1 cellular context compared by ENCODE assay signal in genomic region chr19:18438331-18439024, GRCh38.
TF ChIP-seq lines count a peak whose summit lies in the region.

No MANE protein-coding gene starts in this region.

TF ChIP-seq in HepG2, 621 proteins besides CTCF, POLR2A, EP300 and RAD21 (continued from another document):
- TF ChIP-seq SKIL (CRISPR knock-in tag; IDR thresholded peaks at IDR 0.05; ENCODE audit: borderline replicate concordance) (peak; percentile 60; the same call in 1 of the 2 replicates), ZBTB34 (CRISPR knock-in tag; IDR thresholded peaks at IDR 0.05) (peak; percentile 26; the same call in 1 of the 2 replicates), ZNF687 (CRISPR knock-in tag; IDR thresholded peaks at IDR 0.05) (peak; percentile 79), POGK (CRISPR knock-in tag; conservative IDR thresholded peaks at IDR 0.05) (no peak), AGO2 (optimal IDR thresholded peaks at IDR 0.05; ENCODE audit: low read depth, low read length) (peak; percentile 90), MXD4 (CRISPR knock-in tag; IDR thresholded peaks at IDR 0.05) (no peak), KDM2A (CRISPR knock-in tag; IDR thresholded peaks at IDR 0.05; ENCODE audit: borderline replicate concordance, low read depth) (peak; percentile 84), MXI1 (IDR thresholded peaks at IDR 0.05; ENCODE audit: borderline replicate concordance, low read depth, low read length) (no peak), ZNF788 (CRISPR knock-in tag; IDR thresholded peaks at IDR 0.05; ENCODE audit: borderline replicate concordance) (no peak), ZBTB7B (CRISPR knock-in tag; IDR thresholded peaks at IDR 0.05) (peak; percentile 96), ZNF274 (CRISPR knock-in tag; IDR thresholded peaks at IDR 0.05) (peak; percentile 44; the same call in 1 of the 2 replicates), ZC3H13 (CRISPR knock-in tag; IDR thresholded peaks at IDR 0.05) (peak; percentile 72; the same call in 1 of the 2 replicates), BORCS8-MEF2B (CRISPR knock-in tag; IDR thresholded peaks at IDR 0.05) (peak; percentile 88), ZNF124 (CRISPR knock-in tag; IDR thresholded peaks at IDR 0.05) (no peak; the same call in 1 of the 2 replicates), TBX2 (CRISPR knock-in tag; IDR thresholded peaks at IDR 0.05; ENCODE audit: borderline replicate concordance) (peak; percentile 38; the same call in 1 of the 2 replicates), ZNF230 (CRISPR knock-in tag; IDR thresholded peaks at IDR 0.05) (no peak), ZBTB37 (CRISPR knock-in tag; IDR thresholded peaks at IDR 0.05) (no peak), TARDBP (CRISPR knock-in tag; IDR thresholded peaks at IDR 0.05) (peak; percentile 61), KDM5B (CRISPR knock-in tag; IDR thresholded peaks at IDR 0.05; ENCODE audit: borderline replicate concordance) (0 out of 2 replicates have a peak, but pooled peaks have one; percentile 41), MAZ (IDR thresholded peaks at IDR 0.05; ENCODE audit: borderline replicate concordance, low read depth, low read length) (0 out of 2 replicates have a peak, but pooled peaks have one; percentile 3), MAZ (CRISPR knock-in tag; IDR thresholded peaks at IDR 0.05; ENCODE audit: low read depth) (0 out of 2 replicates have a peak, but pooled peaks have one; percentile 31), RBM22 (optimal IDR thresholded peaks at IDR 0.05; ENCODE audit: low read length) (peak; percentile 37), CSRNP1 (CRISPR knock-in tag; IDR thresholded peaks at IDR 0.05) (0 out of 2 replicates have a peak, but pooled peaks have one; percentile 46), TGIF2 (CRISPR knock-in tag; IDR thresholded peaks at IDR 0.05) (peak; percentile 43; the same call in 1 of the 2 replicates), PITX1 (CRISPR knock-in tag; IDR thresholded peaks at IDR 0.05) (peak; percentile 51; the same call in 1 of the 2 replicates), HOXA7 (CRISPR knock-in tag; IDR thresholded peaks at IDR 0.05) (peak; percentile 63; the same call in 1 of the 2 replicates), ZNF512B (CRISPR knock-in tag; IDR thresholded peaks at IDR 0.05; ENCODE audit: borderline replicate concordance) (peak; percentile 78; the same call in 1 of the 2 replicates), GATAD1 (CRISPR knock-in tag; IDR thresholded peaks at IDR 0.05) (no peak), ZNF160 (CRISPR knock-in tag; IDR thresholded peaks at IDR 0.05) (0 out of 2 replicates have a peak, but pooled peaks have one; percentile 28), MYC (CRISPR knock-in tag; IDR thresholded peaks at IDR 0.05; ENCODE audit: borderline replicate concordance) (0 out of 2 replicates have a peak, but pooled peaks have one; percentile 30), ZNF264 (CRISPR knock-in tag; IDR thresholded peaks at IDR 0.05) (no peak)
